ENCODE assay signal across 1 cellular context in the genomic region with DNA sequence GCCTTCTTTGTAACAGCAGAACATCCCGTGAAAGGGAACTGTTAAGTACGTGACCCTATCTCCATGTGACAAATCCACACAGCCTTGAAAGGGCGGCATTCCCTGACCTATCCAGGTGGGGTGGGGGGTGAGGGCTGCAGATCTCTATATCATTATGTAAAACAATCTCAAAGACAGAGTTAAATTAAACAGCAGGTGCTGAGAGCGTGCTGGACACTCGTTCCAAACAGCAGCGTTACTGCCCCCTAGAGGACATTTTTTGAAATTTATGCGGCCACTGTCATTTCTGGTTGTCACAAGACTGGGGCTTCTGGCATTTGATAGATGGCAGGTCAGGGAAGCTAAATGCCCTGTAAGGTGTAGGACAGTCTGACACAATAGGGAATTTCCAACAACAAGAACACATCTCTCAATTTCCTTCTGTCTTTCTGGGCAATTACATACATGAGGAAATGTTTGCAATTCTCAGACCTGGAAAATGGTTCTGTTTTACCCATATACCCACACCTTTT.
TF ChIP-seq lines count a peak whose summit lies in the region.

No MANE protein-coding gene starts in this region.

TF ChIP-seq in GM12878, 131 proteins besides CTCF, POLR2A, EP300 and RAD21:
- peak; percentile 23; the same call in 1 of the 2 replicates for TF ChIP-seq ATF7 (IDR thresholded peaks at IDR 0.05; ENCODE audit: low read depth)
- 0 out of 2 replicates have a peak, but pooled peaks have one; percentile 34 for TF ChIP-seq CREB1 (IDR thresholded peaks at IDR 0.05; ENCODE audit: low read depth)
- no peak; a peak in 1 of 4 replicates for TF ChIP-seq ETV6 (conservative IDR thresholded peaks at IDR 0.05 in 1 of 2, IDR thresholded peaks at IDR 0.05 in 1 of 2; ENCODE audit: borderline replicate concordance in 1 of 2, low read depth in 1 of 2)
- TF ChIP-seq, protein P1, sequence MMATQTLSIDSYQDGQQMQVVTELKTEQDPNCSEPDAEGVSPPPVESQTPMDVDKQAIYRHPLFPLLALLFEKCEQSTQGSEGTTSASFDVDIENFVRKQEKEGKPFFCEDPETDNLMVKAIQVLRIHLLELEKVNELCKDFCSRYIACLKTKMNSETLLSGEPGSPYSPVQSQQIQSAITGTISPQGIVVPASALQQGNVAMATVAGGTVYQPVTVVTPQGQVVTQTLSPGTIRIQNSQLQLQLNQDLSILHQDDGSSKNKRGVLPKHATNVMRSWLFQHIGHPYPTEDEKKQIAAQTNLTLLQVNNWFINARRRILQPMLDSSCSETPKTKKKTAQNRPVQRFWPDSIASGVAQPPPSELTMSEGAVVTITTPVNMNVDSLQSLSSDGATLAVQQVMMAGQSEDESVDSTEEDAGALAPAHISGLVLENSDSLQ (IDR thresholded peaks at IDR 0.05): peak; percentile 85
- peak; percentile 72 for TF ChIP-seq YY1 (IDR thresholded peaks at IDR 0.05; ENCODE audit: low read depth, low read length)
- peak; percentile 81 for TF ChIP-seq SMC3 (IDR thresholded peaks at IDR 0.05; ENCODE audit: borderline replicate concordance, low read length)
- TF ChIP-seq, protein P2, sequence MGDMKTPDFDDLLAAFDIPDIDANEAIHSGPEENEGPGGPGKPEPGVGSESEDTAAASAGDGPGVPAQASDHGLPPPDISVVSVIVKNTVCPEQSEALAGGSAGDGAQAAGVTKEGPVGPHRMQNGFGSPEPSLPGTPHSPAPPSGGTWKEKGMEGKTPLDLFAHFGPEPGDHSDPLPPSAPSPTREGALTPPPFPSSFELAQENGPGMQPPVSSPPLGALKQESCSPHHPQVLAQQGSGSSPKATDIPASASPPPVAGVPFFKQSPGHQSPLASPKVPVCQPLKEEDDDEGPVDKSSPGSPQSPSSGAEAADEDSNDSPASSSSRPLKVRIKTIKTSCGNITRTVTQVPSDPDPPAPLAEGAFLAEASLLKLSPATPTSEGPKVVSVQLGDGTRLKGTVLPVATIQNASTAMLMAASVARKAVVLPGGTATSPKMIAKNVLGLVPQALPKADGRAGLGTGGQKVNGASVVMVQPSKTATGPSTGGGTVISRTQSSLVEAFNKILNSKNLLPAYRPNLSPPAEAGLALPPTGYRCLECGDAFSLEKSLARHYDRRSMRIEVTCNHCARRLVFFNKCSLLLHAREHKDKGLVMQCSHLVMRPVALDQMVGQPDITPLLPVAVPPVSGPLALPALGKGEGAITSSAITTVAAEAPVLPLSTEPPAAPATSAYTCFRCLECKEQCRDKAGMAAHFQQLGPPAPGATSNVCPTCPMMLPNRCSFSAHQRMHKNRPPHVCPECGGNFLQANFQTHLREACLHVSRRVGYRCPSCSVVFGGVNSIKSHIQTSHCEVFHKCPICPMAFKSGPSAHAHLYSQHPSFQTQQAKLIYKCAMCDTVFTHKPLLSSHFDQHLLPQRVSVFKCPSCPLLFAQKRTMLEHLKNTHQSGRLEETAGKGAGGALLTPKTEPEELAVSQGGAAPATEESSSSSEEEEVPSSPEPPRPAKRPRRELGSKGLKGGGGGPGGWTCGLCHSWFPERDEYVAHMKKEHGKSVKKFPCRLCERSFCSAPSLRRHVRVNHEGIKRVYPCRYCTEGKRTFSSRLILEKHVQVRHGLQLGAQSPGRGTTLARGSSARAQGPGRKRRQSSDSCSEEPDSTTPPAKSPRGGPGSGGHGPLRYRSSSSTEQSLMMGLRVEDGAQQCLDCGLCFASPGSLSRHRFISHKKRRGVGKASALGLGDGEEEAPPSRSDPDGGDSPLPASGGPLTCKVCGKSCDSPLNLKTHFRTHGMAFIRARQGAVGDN (IDR thresholded peaks at IDR 0.05): no peak
- TF ChIP-seq POU2F2 (IDR thresholded peaks at IDR 0.05; ENCODE audit: borderline replicate concordance, low read depth, low read length): peak; percentile 77; the same call in 1 of the 3 replicates
- peak; percentile 66 to 73; a peak in 2 of 4 replicates for TF ChIP-seq BHLHE40 (IDR thresholded peaks at IDR 0.05; ENCODE audit: borderline replicate concordance in 1 of 2, low read depth in 2 of 2, low read length in 1 of 2)
- TF ChIP-seq MYB (IDR thresholded peaks at IDR 0.05; ENCODE audit: borderline replicate concordance, low read depth, low read length): no peak
- TF ChIP-seq, protein P3, sequence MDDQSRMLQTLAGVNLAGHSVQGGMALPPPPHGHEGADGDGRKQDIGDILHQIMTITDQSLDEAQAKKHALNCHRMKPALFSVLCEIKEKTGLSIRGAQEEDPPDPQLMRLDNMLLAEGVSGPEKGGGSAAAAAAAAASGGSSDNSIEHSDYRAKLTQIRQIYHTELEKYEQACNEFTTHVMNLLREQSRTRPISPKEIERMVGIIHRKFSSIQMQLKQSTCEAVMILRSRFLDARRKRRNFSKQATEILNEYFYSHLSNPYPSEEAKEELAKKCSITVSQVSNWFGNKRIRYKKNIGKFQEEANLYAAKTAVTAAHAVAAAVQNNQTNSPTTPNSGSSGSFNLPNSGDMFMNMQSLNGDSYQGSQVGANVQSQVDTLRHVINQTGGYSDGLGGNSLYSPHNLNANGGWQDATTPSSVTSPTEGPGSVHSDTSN (IDR thresholded peaks at IDR 0.05; ENCODE audit: insufficient replicate concordance, low read depth, low read length): peak; percentile 78
- TF ChIP-seq CREM (IDR thresholded peaks at IDR 0.05; ENCODE audit: low read depth): peak; percentile 25; the same call in 1 of the 2 replicates
- TF ChIP-seq SPI1 (IDR thresholded peaks at IDR 0.05; ENCODE audit: borderline replicate concordance, insufficient read depth, low read depth, low read length): no peak
- TF ChIP-seq CBFB (IDR thresholded peaks at IDR 0.05; ENCODE audit: low read depth): no peak
- no peak for TF ChIP-seq PAX8 (IDR thresholded peaks at IDR 0.05)
- TF ChIP-seq MXI1 (IDR thresholded peaks at IDR 0.05; ENCODE audit: low read depth, low read length): 0 out of 2 replicates have a peak, but pooled peaks have one; percentile 46
- TF ChIP-seq RCOR1 (conservative IDR thresholded peaks at IDR 0.05; ENCODE audit: low read depth, low read length): no peak
- peak; percentile 38; the same call in 1 of the 2 replicates for TF ChIP-seq RUNX3 (IDR thresholded peaks at IDR 0.05; ENCODE audit: low read length)
- TF ChIP-seq, protein P4, sequence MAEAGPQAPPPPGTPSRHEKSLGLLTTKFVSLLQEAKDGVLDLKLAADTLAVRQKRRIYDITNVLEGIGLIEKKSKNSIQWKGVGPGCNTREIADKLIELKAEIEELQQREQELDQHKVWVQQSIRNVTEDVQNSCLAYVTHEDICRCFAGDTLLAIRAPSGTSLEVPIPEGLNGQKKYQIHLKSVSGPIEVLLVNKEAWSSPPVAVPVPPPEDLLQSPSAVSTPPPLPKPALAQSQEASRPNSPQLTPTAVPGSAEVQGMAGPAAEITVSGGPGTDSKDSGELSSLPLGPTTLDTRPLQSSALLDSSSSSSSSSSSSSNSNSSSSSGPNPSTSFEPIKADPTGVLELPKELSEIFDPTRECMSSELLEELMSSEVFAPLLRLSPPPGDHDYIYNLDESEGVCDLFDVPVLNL (IDR thresholded peaks at IDR 0.05; ENCODE audit: low read depth, low read length): no peak
TF ChIP-seq in GM12878: peak in this region for 11.
